ENCODE assay signal across 17 cellular contexts in genomic region chr3:56942523-56942922, GRCh38.
A peak's percentile ranks its signal among the peaks of the same experiment; 100 is the strongest.
DNase-seq lines count a peak whose midpoint lies in the region; ATAC-seq and TF ChIP-seq lines count a peak whose summit lies in the region.
"Had no signal": no experiment of that assay in that cellular context is flagged by ENCODE, and none has a peak within 500 bp of the region (broad histone marks: within the 10 kb centered on the region; RNA-seq: fewer than 3 reads in every experiment).

No MANE protein-coding gene starts in this region.

- no peaks in the 10 kb centered on the region for H3K9me3 ChIP-seq in CD4-positive, alpha-beta T cell (ENCODE audit: control insufficient read depth, low read length)
- H3K9me3 ChIP-seq in Loucy (ENCODE audit: insufficient read depth, low read depth, low read length), result peaks cover 4% of the 10 kb centered on the region; the same call in 1 of the 2 replicates
- H3K9me3 ChIP-seq: transverse colon had no signal

- H3K4me3 ChIP-seq in GM12865 (ENCODE audit: low read depth, low read length) (no peak overlapping the region), Loucy (ENCODE audit: low read length, poor library complexity, severe bottlenecking) (no peak overlapping the region)
- H3K4me3 ChIP-seq: BLaER1 treated with 17β-estradiol and CSF1 and Interleukin-3, amounts not matched to agents 10 nM and 100 nM; transverse colon had no signal

- ATAC-seq in CD4-positive, alpha-beta T cell (ENCODE audit: poor library complexity), result no peak
- ATAC-seq in central memory CD8-positive, alpha-beta T cell (replicated peaks; ENCODE audit: extremely low read depth, poor library complexity, severe bottlenecking), result no peak
- ATAC-seq: sciatic nerve had no signal

- H3K27ac ChIP-seq in CD4-positive, alpha-beta T cell (ENCODE audit: low read depth, low read length), result no peak overlapping the region
- H3K27ac ChIP-seq: BLaER1 treated with 17β-estradiol and CSF1 and Interleukin-3, amounts not matched to agents 10 nM and 100 nM; transverse colon had no signal

- H3K27ac Mint-ChIP-seq in CD4-positive, alpha-beta T cell, result peak overlapping the region; percentile 54
- peak overlapping the region; percentile 4 for H3K27ac Mint-ChIP-seq in central memory CD8-positive, alpha-beta T cell (ENCODE audit: low read depth)
- H3K27ac Mint-ChIP-seq in Calu3 (ENCODE audit: unreplicated experiment), result no peak overlapping the region
- H3K27ac Mint-ChIP-seq in MCF 10A (ENCODE audit: low read depth, unreplicated experiment), result no peak overlapping the region
- H3K27ac Mint-ChIP-seq: brain had no signal

- H3K9me2 ChIP-seq in Loucy (replicated peaks; ENCODE audit: low read depth, low read length), result no peaks in the 10 kb centered on the region

- BruUV-seq in Calu3 (replicated peaks; lab: Mats Ljungman, UMichigan), result no TSS peak
- no TSS peak for BruUV-seq in MCF 10A (replicated peaks; lab: Mats Ljungman, UMichigan)

- peaks cover 25% of the 10 kb centered on the region for H3K4me1 Mint-ChIP-seq in CD4-positive, alpha-beta T cell (ENCODE audit: low read depth)
- H3K4me1 Mint-ChIP-seq in central memory CD8-positive, alpha-beta T cell, result peaks cover 19% of the 10 kb centered on the region
- peaks cover 8% of the 10 kb centered on the region for H3K4me1 Mint-ChIP-seq in Calu3 (ENCODE audit: low read depth, unreplicated experiment)
- H3K4me1 Mint-ChIP-seq in MCF 10A (ENCODE audit: insufficient read depth, unreplicated experiment), result no peaks in the 10 kb centered on the region

- H3K36me3 ChIP-seq in Loucy (ENCODE audit: insufficient read depth, low read length), result no peaks in the 10 kb centered on the region
- H3K36me3 ChIP-seq: BLaER1 treated with 17β-estradiol and CSF1 and Interleukin-3, amounts not matched to agents 10 nM and 100 nM; transverse colon had no signal

- no peak for TF ChIP-seq CTCF in CD4-positive, alpha-beta T cell (IDR thresholded peaks at IDR 0.05)
- TF ChIP-seq CTCF in GM12865 (IDR thresholded peaks at IDR 0.05; ENCODE audit: insufficient read depth, low read depth, low read length, missing control alignments), result no peak
- no peak for TF ChIP-seq CTCF in Loucy (conservative IDR thresholded peaks at IDR 0.05; ENCODE audit: low read length)
- TF ChIP-seq CTCF in Calu3 (IDR thresholded peaks at IDR 0.05; ENCODE audit: unreplicated experiment), result no peak
- no peak for TF ChIP-seq CTCF in MCF 10A (IDR thresholded peaks at IDR 0.05; ENCODE audit: unreplicated experiment)

- H3K4me3 Mint-ChIP-seq in CD4-positive, alpha-beta T cell, result peak overlapping the region; percentile 62
- H3K4me3 Mint-ChIP-seq in central memory CD8-positive, alpha-beta T cell, result peak overlapping the region; percentile 39
- H3K4me3 Mint-ChIP-seq in Calu3 (ENCODE audit: low read depth, unreplicated experiment) (no peak overlapping the region), MCF 10A (ENCODE audit: unreplicated experiment) (no peak overlapping the region)
- H3K4me3 Mint-ChIP-seq: brain had no signal

- POLR2A ChIA-PET in CD4-positive, alpha-beta T cell (lab: Charles Lee), result interaction anchor here (1.1 to 1.8 kb wide), 4 partner anchors 11 to 386 kb away, joined by 3 to 4 read pairs (median 3); partner anchors contain the start of gene CCDC66
- POLR2A ChIA-PET in MCF 10A (lab: Yijun Ruan, JAX), result no interaction called here

- no peak for DNase-seq in CD4-positive, alpha-beta T cell
- peak; percentile 53 for DNase-seq in GM12865 (ENCODE audit: low read depth)
- DNase-seq in central memory CD8-positive, alpha-beta T cell (ENCODE audit: low spot score in 2 of 2), result no peak
- no peak for DNase-seq in Calu3
- no peak for DNase-seq in MV-4-11 (lab: John Stamatoyannopoulos, UW)
- no peak for DNase-seq in MCF 10A (ENCODE audit: unreplicated experiment)
- DNase-seq: DMS79 treated with DMSO at 0.1 percent for 48 hours; kidney; NCI-H1048; NCI-H82; RPMI8226; stimulated activated CD4-positive, alpha-beta T cell treated with anti-CD3 and anti-CD28 coated beads, Interleukin-4, amount 100 ng/mL, for 1 hour; transverse colon had no signal

- H2AFZ ChIP-seq in Loucy (ENCODE audit: low read length), result peak overlapping the region; percentile 28; the same call in 1 of the 2 replicates

- H3K36me3 Mint-ChIP-seq in CD4-positive, alpha-beta T cell (ENCODE audit: low read depth), result peaks cover 9% of the 10 kb centered on the region
- H3K36me3 Mint-ChIP-seq in central memory CD8-positive, alpha-beta T cell (ENCODE audit: insufficient read depth), result no peaks in the 10 kb centered on the region
- H3K36me3 Mint-ChIP-seq in Calu3 (ENCODE audit: insufficient read depth, unreplicated experiment) (no peaks in the 10 kb centered on the region), MCF 10A (ENCODE audit: insufficient read depth, unreplicated experiment) (no peaks in the 10 kb centered on the region)

- CTCF ChIA-PET in CD4-positive, alpha-beta T cell (lab: Charles Lee), result interaction anchor here (1.5 kb wide), 1 partner anchor 14 kb away, joined by 4 read pairs; no protein-coding TSS in a partner anchor
- CTCF ChIA-PET in Calu3 (lab: Charles Lee) (no interaction called here), MCF 10A (lab: Yijun Ruan, JAX) (interaction anchor here (0.6 kb wide), 1 partner anchor 227 kb away, joined by 3 read pairs; no protein-coding TSS in a partner anchor)

- H3K4me1 ChIP-seq in Loucy (ENCODE audit: insufficient read depth, low read length, poor library complexity, severe bottlenecking), result peaks cover 45% of the 10 kb centered on the region
- H3K4me1 ChIP-seq: transverse colon had no signal

- peak overlapping the region; percentile 16 for H3K9ac ChIP-seq in Loucy (ENCODE audit: low read depth, low read length, poor library complexity, severe bottlenecking)
- H3K9ac ChIP-seq: BLaER1 treated with 17β-estradiol and CSF1 and Interleukin-3, amounts not matched to agents 10 nM and 100 nM had no signal

- H3K27me3 Mint-ChIP-seq in CD4-positive, alpha-beta T cell, result no peaks in the 10 kb centered on the region
- H3K27me3 Mint-ChIP-seq in central memory CD8-positive, alpha-beta T cell, result no peaks in the 10 kb centered on the region
- H3K27me3 Mint-ChIP-seq in Calu3 (ENCODE audit: unreplicated experiment) (no peaks in the 10 kb centered on the region), MCF 10A (ENCODE audit: insufficient read depth, unreplicated experiment) (no peaks in the 10 kb centered on the region)
- H3K27me3 Mint-ChIP-seq: brain had no signal

- no peaks in the 10 kb centered on the region for H3K79me2 ChIP-seq in Loucy (ENCODE audit: insufficient read depth, low read length)

- peaks cover 5% of the 10 kb centered on the region for H3K9me3 Mint-ChIP-seq in CD4-positive, alpha-beta T cell
- peaks cover 6% of the 10 kb centered on the region for H3K9me3 Mint-ChIP-seq in central memory CD8-positive, alpha-beta T cell
- H3K9me3 Mint-ChIP-seq in Calu3 (ENCODE audit: low read depth, unreplicated experiment) (peaks cover 2% of the 10 kb centered on the region), MCF 10A (ENCODE audit: unreplicated experiment) (peaks cover 8% of the 10 kb centered on the region)

- H3K27me3 ChIP-seq in CD4-positive, alpha-beta T cell (ENCODE audit: control insufficient read depth, insufficient read depth, low read length), result no peaks in the 10 kb centered on the region
- no peaks in the 10 kb centered on the region for H3K27me3 ChIP-seq in Loucy (ENCODE audit: insufficient read depth, low read length, poor library complexity, severe bottlenecking)
- H3K27me3 ChIP-seq: BLaER1 treated with 17β-estradiol and CSF1 and Interleukin-3, amounts not matched to agents 10 nM and 100 nM; transverse colon had no signal

- no peaks in the 10 kb centered on the region for H3F3A ChIP-seq in Loucy (ENCODE audit: low read depth)

- H3K4me2 ChIP-seq in Loucy (ENCODE audit: low read depth, low read length, poor library complexity, severe bottlenecking), result peak overlapping the region; percentile 8

- intact Hi-C loops in CD4-positive, alpha-beta T cell (cut with DNase I, micrococcal nuclease), result no loop called here
- intact Hi-C loops in Calu3 (cut with micrococcal nuclease; ENCODE audit: unreplicated experiment), result no loop called here
- intact Hi-C loops in MCF 10A (cut with micrococcal nuclease), result no loop called here

- no peaks in the 10 kb centered on the region for H4K20me1 ChIP-seq in Loucy (ENCODE audit: insufficient read depth, low read length, poor library complexity, severe bottlenecking)
- H4K20me1 ChIP-seq: BLaER1 treated with 17β-estradiol and CSF1 and Interleukin-3, amounts not matched to agents 10 nM and 100 nM had no signal

Comparison
In these comparisons a context has a peak if more than half of its experiments do, and no peak if none do; other contexts are left out.
1. H3K27ac Mint-ChIP-seq: peak in CD4-positive, alpha-beta T cell (single experiment) and central memory CD8-positive, alpha-beta T cell (single experiment); none in Calu3 (single experiment) and MCF 10A (single experiment).
2. H3K4me3 Mint-ChIP-seq: peak in CD4-positive, alpha-beta T cell (single experiment) and central memory CD8-positive, alpha-beta T cell (single experiment); none in Calu3 (single experiment) and MCF 10A (single experiment).